In genomic region chr11:69892237-69892985, GRCh38 we compare ENCODE assay signal across 11 cellular contexts.
DNase-seq lines count a peak whose midpoint lies in the region; ATAC-seq, FAIRE-seq and TF ChIP-seq lines count a peak whose summit lies in the region.
"Had no signal": no experiment of that assay in that cellular context is flagged by ENCODE, and none has a peak within 500 bp of the region (broad histone marks: within the 10 kb centered on the region; RNA-seq: fewer than 3 reads in every experiment).

No MANE protein-coding gene starts in this region.

- peaks cover 4% of the 10 kb centered on the region for H4K20me1 ChIP-seq in astrocyte (ENCODE audit: insufficient read depth, low read length)

- H3K27ac Mint-ChIP-seq in astrocyte (ENCODE audit: unreplicated experiment) = no peak overlapping the region
- H3K27ac Mint-ChIP-seq: activated naive CD8-positive, alpha-beta T cell treated with anti-CD3 and anti-CD28 coated beads, Interleukin-2, amount 10 ng/mL, durations not matched to agents 7 days and 5 days; nephron had no signal

- H3K4me3 ChIP-seq in BE2C (ENCODE audit: low read depth, low read length) (peak overlapping the region; percentile 37), astrocyte (ENCODE audit: insufficient read depth, low read depth, low read length) (no peak overlapping the region), mucosa of rectum (ENCODE audit: low read length in 2 of 2) (peak overlapping the region in 1 of 2 donors; percentile 4), adrenal gland (no peak overlapping the region)

- no peak overlapping the region for H3K4me3 Mint-ChIP-seq in astrocyte (ENCODE audit: unreplicated experiment)
- H3K4me3 Mint-ChIP-seq: activated naive CD8-positive, alpha-beta T cell treated with anti-CD3 and anti-CD28 coated beads, Interleukin-2, amount 10 ng/mL, durations not matched to agents 7 days and 5 days; nephron had no signal

- no peaks in the 10 kb centered on the region for H3K9me3 ChIP-seq in BE2C
- no peaks in the 10 kb centered on the region for H3K9me3 ChIP-seq in astrocyte (ENCODE audit: insufficient read depth, low read depth, low read length)
- H3K9me3 ChIP-seq in mucosa of rectum (ENCODE audit: control insufficient read depth in 2 of 2, low read length in 2 of 2) = no peaks in the 10 kb centered on the region
- no peaks in the 10 kb centered on the region for H3K9me3 ChIP-seq in adrenal gland (replicated peaks in 1 of 3)

- H3K4me1 Mint-ChIP-seq in astrocyte (ENCODE audit: low read depth, unreplicated experiment) = peaks cover 2% of the 10 kb centered on the region
- H3K4me1 Mint-ChIP-seq: activated naive CD8-positive, alpha-beta T cell treated with anti-CD3 and anti-CD28 coated beads, Interleukin-2, amount 10 ng/mL, durations not matched to agents 7 days and 5 days had no signal

- no peak overlapping the region for H2AFZ ChIP-seq in astrocyte (ENCODE audit: low read depth, low read length)

- H3K27me3 ChIP-seq in BE2C (no peaks in the 10 kb centered on the region), astrocyte (ENCODE audit: insufficient read depth, low read length) (peaks cover 38% of the 10 kb centered on the region), mucosa of rectum (ENCODE audit: control insufficient read depth in 2 of 2, insufficient read depth in 2 of 2, low read length in 2 of 2) (no peaks in the 10 kb centered on the region), adrenal gland (no peaks in the 10 kb centered on the region)

- DNase-seq in BE2C (peak; percentile 69), HT1080 (ENCODE audit: low read depth) (peak; percentile 26), astrocyte (ENCODE audit: low read depth) (no peak), adrenal gland (no peak), cerebellar nuclear complex (lab: John Stamatoyannopoulos, UW) (no peak)
- DNase-seq in activated CD8-positive, alpha-beta memory T cell treated with anti-CD3 and anti-CD28 coated beads for 24 hours = no peak
- DNase-seq: activated naive CD8-positive, alpha-beta T cell treated with anti-CD3 and anti-CD28 coated beads, Interleukin-2, amount 10 ng/mL, durations not matched to agents 7 days and 5 days; stimulated activated naive CD4-positive, alpha-beta T cell had no signal

- H3K4me1 ChIP-seq in BE2C (peaks cover 46% of the 10 kb centered on the region), astrocyte (ENCODE audit: insufficient read depth, low read length) (no peaks in the 10 kb centered on the region), mucosa of rectum (ENCODE audit: control insufficient read depth in 2 of 2, insufficient read depth in 2 of 2, low read length in 2 of 2) (peaks cover 30 to 33% of the 10 kb centered on the region in 2 donors), adrenal gland (replicated peaks in 1 of 2) (peaks cover 6 to 21% of the 10 kb centered on the region in 2 donors)

- FAIRE-seq in astrocyte (lab: Jason Lieb, UNC) = no peak

- TF ChIP-seq POLR2A in adrenal gland (IDR thresholded peaks at IDR 0.05) = no peak

- no peaks in the 10 kb centered on the region for H3K79me2 ChIP-seq in astrocyte (ENCODE audit: insufficient read depth, low read length)

- H3K36me3 Mint-ChIP-seq in astrocyte (ENCODE audit: low read depth, unreplicated experiment) = no peaks in the 10 kb centered on the region
- H3K36me3 Mint-ChIP-seq: activated naive CD8-positive, alpha-beta T cell treated with anti-CD3 and anti-CD28 coated beads, Interleukin-2, amount 10 ng/mL, durations not matched to agents 7 days and 5 days had no signal

- peaks cover 67% of the 10 kb centered on the region for H3K27me3 Mint-ChIP-seq in astrocyte (ENCODE audit: low read depth, unreplicated experiment)

- no peak for ATAC-seq in GM21717 (IDR thresholded peaks at IDR 0.05; ENCODE audit: unreplicated experiment)

- TF ChIP-seq CTCF in BE2C (IDR thresholded peaks at IDR 0.05; ENCODE audit: low read depth, low read length) (peak; percentile 70), astrocyte (IDR thresholded peaks at IDR 0.05; ENCODE audit: insufficient read depth, low read depth, low read length) (peak; percentile 4), adrenal gland (IDR thresholded peaks at IDR 0.05) (no peak)

- 80 to 88% (median 81%) methylated on average over 24 to 29 of the region's 29 CpGs for WGBS in adrenal gland, 4 donors

- H3K36me3 ChIP-seq in BE2C (no peaks in the 10 kb centered on the region), astrocyte (ENCODE audit: insufficient read depth, low read length) (no peaks in the 10 kb centered on the region), mucosa of rectum (ENCODE audit: control insufficient read depth in 2 of 2, insufficient read depth in 2 of 2, low read length in 2 of 2) (no peaks in the 10 kb centered on the region), adrenal gland (replicated peaks in 1 of 2) (no peaks in the 10 kb centered on the region)

- H3K27ac ChIP-seq in astrocyte (ENCODE audit: low read depth, low read length) = no peak overlapping the region
- peak overlapping the region; percentile 42 to 62 for H3K27ac ChIP-seq in mucosa of rectum (ENCODE audit: low read depth in 2 of 2, low read length in 2 of 2)
- peak overlapping the region in 2 of 5 donors; percentile 6 to 61 for H3K27ac ChIP-seq in adrenal gland

- no peaks in the 10 kb centered on the region for H3K9me3 Mint-ChIP-seq in astrocyte (ENCODE audit: unreplicated experiment)
- H3K9me3 Mint-ChIP-seq: activated naive CD8-positive, alpha-beta T cell treated with anti-CD3 and anti-CD28 coated beads, Interleukin-2, amount 10 ng/mL, durations not matched to agents 7 days and 5 days; nephron had no signal

- H3K9ac ChIP-seq in astrocyte (ENCODE audit: low read length) (no peak overlapping the region), mucosa of rectum (ENCODE audit: low read depth in 1 of 2, low read length in 2 of 2) (no peak overlapping the region)

- no peak overlapping the region for H3K4me2 ChIP-seq in astrocyte (ENCODE audit: low read length)

- intact Hi-C loops in adrenal gland (cut with DNase I) = no loop called here

Comparison
In these comparisons a context has a peak if more than half of its experiments do, and no peak if none do; other contexts are left out.
1. DNase-seq: peak in BE2C (single experiment) and HT1080 (single experiment); none in astrocyte (single experiment), adrenal gland (0 of 7), cerebellar nuclear complex (0 of 2) and activated CD8-positive, alpha-beta memory T cell treated with anti-CD3 and anti-CD28 coated beads for 24 hours (single experiment).
2. CTCF ChIP-seq: peak in BE2C (single experiment) and astrocyte (single experiment); none in adrenal gland (0 of 6).